8 cellular contexts compared by ENCODE assay signal in the genomic region with DNA sequence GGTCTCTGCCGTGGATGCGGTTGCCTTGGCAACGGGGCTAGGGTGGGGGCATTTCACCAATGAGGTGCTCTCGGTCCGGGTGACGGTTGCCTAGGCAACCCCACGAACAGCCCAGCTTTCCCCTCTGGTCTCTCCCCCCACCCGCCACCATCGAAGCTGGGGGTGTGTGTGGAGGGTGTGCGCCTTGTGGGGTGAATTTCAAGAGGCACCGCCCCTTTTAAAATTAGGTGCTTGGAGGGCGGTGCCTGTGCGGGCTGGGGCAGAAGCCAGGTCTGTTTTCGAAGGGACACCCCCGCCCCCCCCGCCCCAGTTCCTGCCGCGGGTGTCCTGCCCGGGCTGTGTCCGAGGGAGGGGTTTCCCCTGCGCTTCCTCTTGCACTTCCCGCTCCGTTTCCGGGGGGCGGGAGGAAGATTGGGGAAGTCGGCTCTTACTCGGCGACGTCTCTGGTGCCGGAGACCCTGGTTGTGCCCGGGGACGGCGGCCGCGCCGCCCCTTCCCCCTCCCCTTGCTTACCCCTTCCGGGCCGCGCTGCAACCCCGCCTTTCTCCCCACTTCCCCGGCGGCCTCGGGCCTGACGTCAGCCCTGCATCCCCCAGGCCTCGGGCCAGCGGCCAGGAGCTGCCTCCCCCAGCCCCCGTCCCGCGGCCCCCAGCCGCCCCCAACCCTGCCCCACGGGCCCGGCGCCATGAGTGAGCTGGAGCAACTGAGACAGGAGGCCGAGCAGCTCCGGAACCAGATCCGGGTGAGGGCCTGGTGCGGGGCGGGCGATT. TPM values are rescaled to one million over a fixed set of nuclear protein-coding genes. Genes with fewer than 3 reads are reported as not detected.
A peak's percentile ranks its signal among the peaks of the same experiment; 100 is the strongest.
DNase-seq lines count a peak whose midpoint lies in the region; ATAC-seq, FAIRE-seq and TF ChIP-seq lines count a peak whose summit lies in the region.

No MANE protein-coding gene starts in this region.

- 1 to 3% (median 2%) methylated on average over 15 to 59 of the region's 59 CpGs for WGBS in stomach, 5 donors

- H3K4me3 Mint-ChIP-seq in neural progenitor cell: peak overlapping the region; percentile 88

- peaks cover 23% of the 10 kb centered on the region for H3K27me3 ChIP-seq in neural progenitor cell
- no peaks in the 10 kb centered on the region for H3K27me3 ChIP-seq in stomach

- H3K4me1 Mint-ChIP-seq in neural progenitor cell: peaks cover 8% of the 10 kb centered on the region

- H3K27ac ChIP-seq in neural progenitor cell (no peak overlapping the region), stomach (peak overlapping the region; percentile 98 to 100 (median 99))

- no peak overlapping the region for H3K9ac ChIP-seq in neural progenitor cell

- peak overlapping the region; percentile 95 for H3K4me3 ChIP-seq in fibroblast of villous mesenchyme (ENCODE audit: low read depth, low read length)
- H3K4me3 ChIP-seq in neural progenitor cell: peak overlapping the region; percentile 100
- H3K4me3 ChIP-seq in stomach: peak overlapping the region; percentile 97 to 99 (median 97)

- H3K4me1 ChIP-seq in neural progenitor cell: no peaks in the 10 kb centered on the region
- peaks cover 9 to 56% (median 41%) of the 10 kb centered on the region in 4 donors for H3K4me1 ChIP-seq in stomach

- intact Hi-C loops in stomach (cut with DNase I; ENCODE audit: low total_unique reads): loop anchor here (10.0 kb wide), 1 partner anchor 201 kb away; a partner anchor contains a TSS

- ATAC-seq in HG03139 (IDR thresholded peaks at IDR 0.05; ENCODE audit: unreplicated experiment): peak; percentile 31

- no peak overlapping the region for H2AFZ ChIP-seq in neural progenitor cell (replicated peaks)

- H4K20me1 ChIP-seq in neural progenitor cell (ENCODE audit: low read depth): peaks cover 59% of the 10 kb centered on the region

- peaks cover 8% of the 10 kb centered on the region for H3K27me3 Mint-ChIP-seq in neural progenitor cell (ENCODE audit: insufficient read depth, low read depth)

- peak overlapping the region; percentile 99 for H3K4me2 ChIP-seq in neural progenitor cell

- TF ChIP-seq POLR2A in stomach (IDR thresholded peaks at IDR 0.05): no peak

- TF ChIP-seq CTCF in fibroblast of villous mesenchyme (IDR thresholded peaks at IDR 0.05; ENCODE audit: insufficient read depth, low read depth, low read length): no peak
- no peak for TF ChIP-seq CTCF in neural progenitor cell (IDR thresholded peaks at IDR 0.05)
- TF ChIP-seq CTCF in stomach (IDR thresholded peaks at IDR 0.05): no peak

- DNase-seq in NCI-H1436 (lab: John Stamatoyannopoulos, UW) (peak; percentile 74), NCI-H1436 treated with DMSO at 0.1 percent for 48 hours (lab: John Stamatoyannopoulos, UW) (no peak), RCC 7860 (ENCODE audit: low spot score) (peak; percentile 47), fibroblast of villous mesenchyme (ENCODE audit: low read depth) (peak; percentile 59), neural progenitor cell (ENCODE audit: low spot score) (peak; percentile 87), stomach (peak; percentile 80)
- DNase-seq in activated effector memory CD4-positive, alpha-beta T cell treated with anti-CD3 and anti-CD28 coated beads, Interleukin-2, amount 50 U/mL, for 16 hours: peak; percentile 94

- peaks cover 38% of the 10 kb centered on the region for H3F3A ChIP-seq in neural progenitor cell (ENCODE audit: low read depth)

- peaks cover 6% of the 10 kb centered on the region for H3K36me3 Mint-ChIP-seq in neural progenitor cell

- FAIRE-seq in RCC 7860 (lab: Jason Lieb, UNC): no peak

- no peak overlapping the region for H3K27ac Mint-ChIP-seq in neural progenitor cell

- peaks cover 19% of the 10 kb centered on the region for H3K79me2 ChIP-seq in neural progenitor cell (ENCODE audit: low read depth)

- no peaks in the 10 kb centered on the region for H3K9me3 ChIP-seq in neural progenitor cell (ENCODE audit: low read depth)
- H3K9me3 ChIP-seq in stomach: no peaks in the 10 kb centered on the region

- no peak for TF ChIP-seq EP300 in stomach (IDR thresholded peaks at IDR 0.05)

- H3K9me3 Mint-ChIP-seq in neural progenitor cell: no peaks in the 10 kb centered on the region

- no peaks in the 10 kb centered on the region for H3K36me3 ChIP-seq in neural progenitor cell
- peaks cover 29 to 45% (median 43%) of the 10 kb centered on the region in 4 donors for H3K36me3 ChIP-seq in stomach

RNA-seq across cellular contexts. Expression of a gene that starts 2.2 kb away (rescaled TPM):
- total RNA-seq in fibroblast of villous mesenchyme (88.1 and 97.9 TPM in 2 replicates), neural progenitor cell (ENCODE audit: low replicate concordance) (54.3 and 110 TPM in 2 replicates), stomach (100 to 1,000 TPM in 3 of 5 donors, 10 to 100 TPM in 2; 52.9 to 290 (median 152) TPM)
- 100 to 1,000 TPM; 147 to 219 (median 169) TPM for polyA plus RNA-seq in stomach

RNA-seq across cellular contexts. Expression of a gene that starts 18.3 kb away (rescaled TPM):
- 15.5 and 19.6 TPM in 2 replicates for total RNA-seq in fibroblast of villous mesenchyme
- total RNA-seq in neural progenitor cell (ENCODE audit: low replicate concordance): 24.2 and 64.5 TPM in 2 replicates
- 100 to 1,000 TPM in 1 of 5 donors, 10 to 100 TPM in 4; 27.9 to 127 (median 87.9) TPM for total RNA-seq in stomach
- polyA plus RNA-seq in stomach: 10 to 100 TPM; 10.5 to 19.9 (median 19.7) TPM

RNA-seq across cellular contexts. Expression of a gene that starts 19.5 kb away (rescaled TPM):
- total RNA-seq in fibroblast of villous mesenchyme: not detected in 2 replicates
- total RNA-seq in neural progenitor cell (ENCODE audit: low replicate concordance): not detected in 2 replicates
- under 1 TPM in 2 of 5 donors, not detected in 3; 0.37 to 0.43 TPM for total RNA-seq in stomach
- 1 to 10 TPM in 2 of 3 donors, under 1 TPM in 1; 0.25 to 1.4 (median 1.2) TPM for polyA plus RNA-seq in stomach

RNA-seq across cellular contexts. Expression of a gene that starts 30.2 kb away (rescaled TPM):
- total RNA-seq in fibroblast of villous mesenchyme (34.1 and 46.7 TPM in 2 replicates), neural progenitor cell (ENCODE audit: low replicate concordance) (19.4 and 55.1 TPM in 2 replicates), stomach (10 to 100 TPM in 4 of 5 donors, not detected in 1; 23.3 to 70.1 (median 38.3) TPM)
- polyA plus RNA-seq in stomach: 10 to 100 TPM; 38.1 to 45.2 (median 39.0) TPM

RNA-seq across cellular contexts. Expression of a gene that starts 34.4 kb away (rescaled TPM):
- total RNA-seq in fibroblast of villous mesenchyme: under 0.01 and 0.43 TPM in 2 replicates
- total RNA-seq in neural progenitor cell (ENCODE audit: low replicate concordance): 0.34 and 1.9 TPM in 2 replicates
- total RNA-seq in stomach: 10 to 100 TPM in 1 of 5 donors, 1 to 10 TPM in 3, not detected in 1; 1.2 to 11.6 (median 3.3) TPM
- 1 to 10 TPM; 1.7 to 5.1 (median 3.1) TPM for polyA plus RNA-seq in stomach
